ENCODE assay signal across 21 cellular contexts in genomic region chr15:43095708-43096347, GRCh38. TPM values are rescaled to one million over a fixed set of nuclear protein-coding genes. Genes with fewer than 3 reads are reported as not detected.
DNase-seq lines count a peak whose midpoint lies in the region; ATAC-seq, FAIRE-seq and TF ChIP-seq lines count a peak whose summit lies in the region.
"Had no signal": no experiment of that assay in that cellular context is flagged by ENCODE, and none has a peak within 500 bp of the region (broad histone marks: within the 10 kb centered on the region; RNA-seq: fewer than 3 reads in every experiment).

No MANE protein-coding gene starts in this region.

- H3K4me1 ChIP-seq in CD4-positive, alpha-beta memory T cell (ENCODE audit: insufficient read depth, low read length) = peaks cover 2% of the 10 kb centered on the region
- H3K4me1 ChIP-seq in GM23338 (ENCODE audit: insufficient read depth) (no peaks in the 10 kb centered on the region), GM12878 (ENCODE audit: control insufficient read depth, insufficient read depth, low read length) (peaks cover 6% of the 10 kb centered on the region; the same call in 1 of the 2 replicates)

- H4K20me1 ChIP-seq in GM23338 (replicated peaks; ENCODE audit: insufficient read depth) (peaks cover 4% of the 10 kb centered on the region), GM12878 (ENCODE audit: control insufficient read depth, insufficient read depth) (no peaks in the 10 kb centered on the region)

- no peak for DNase-seq in CD4-positive, alpha-beta memory T cell
- no peak for DNase-seq in GM23338 (ENCODE audit: low spot score)
- DNase-seq in GM12878 (ENCODE audit: low read depth, low spot score) = no peak
- peak; percentile 50 for DNase-seq in fibroblast of peridontal ligament (ENCODE audit: extremely low read depth)
- DNase-seq in RCC 7860 (ENCODE audit: low spot score) = no peak
- DNase-seq in NCI-H2171 treated with DMSO at 0.1 percent for 48 hours (lab: John Stamatoyannopoulos, UW) = no peak
- DNase-seq in activated CD4-positive, alpha-beta memory T cell treated with anti-CD3 and anti-CD28 coated beads for 36 hours = no peak
- DNase-seq: activated CD4-positive, alpha-beta T cell treated with anti-CD3 and anti-CD28 coated beads for 1 hour; activated naive CD4-positive, alpha-beta T cell treated with anti-CD3 and anti-CD28 coated beads for 36 hours; dermis blood vessel endothelial cell; DND-41; naive B cell; NCI-H1930; NCI-H510A; posterior cingulate gyrus; sigmoid colon had no signal

- peak overlapping the region in 4 of 7 donors; percentile 23 to 78 (median 50) for H3K27ac Mint-ChIP-seq in CD4-positive, alpha-beta memory T cell
- H3K27ac Mint-ChIP-seq in GM23338 = 0 out of 2 replicates have a peak overlapping the region, but pooled peaks have one; percentile 33
- no peak overlapping the region for H3K27ac Mint-ChIP-seq in activated CD4-positive, alpha-beta memory T cell treated with anti-CD3 and anti-CD28 coated beads for 36 hours
- H3K27ac Mint-ChIP-seq: activated naive CD4-positive, alpha-beta T cell treated with anti-CD3 and anti-CD28 coated beads for 36 hours; type B pancreatic cell had no signal

- peaks cover 12% of the 10 kb centered on the region for H3K36me3 ChIP-seq in CD4-positive, alpha-beta memory T cell (ENCODE audit: insufficient read depth, low read length)
- H3K36me3 ChIP-seq in GM23338 (ENCODE audit: insufficient read depth) = no peaks in the 10 kb centered on the region
- peaks cover 0 to 5% of the 10 kb centered on the region in 2 experiments; a peak in 2 of 4 replicates for H3K36me3 ChIP-seq in GM12878 (ENCODE audit: control insufficient read depth in 2 of 2, insufficient read depth in 2 of 2, low read length in 1 of 2)

- 88% methylated on average over 8 of the region's 8 CpGs for WGBS in GM12878 (ENCODE audit: insufficient coverage, insufficient replicate concordance, low lambda C conversion rate, missing lambda C conversion rate)

- no peak overlapping the region for H3K4me2 ChIP-seq in GM23338
- no peak overlapping the region for H3K4me2 ChIP-seq in GM12878 (ENCODE audit: control insufficient read depth, insufficient read depth)

- TF ChIP-seq CTCF in GM23338 (conservative IDR thresholded peaks at IDR 0.05; ENCODE audit: low read depth in 2 of 2) = no peak
- no peak for TF ChIP-seq CTCF in GM12878 (IDR thresholded peaks at IDR 0.05 in 2 of 3, conservative IDR thresholded peaks at IDR 0.05 in 1 of 3; ENCODE audit: control insufficient read depth in 2 of 3, extremely low read depth in 1 of 3, insufficient read depth in 1 of 3, low read depth in 3 of 3, low read length in 3 of 3)

- peaks cover 34 to 49% of the 10 kb centered on the region in 2 donors for H3K36me3 Mint-ChIP-seq in CD4-positive, alpha-beta memory T cell
- peaks cover 10% of the 10 kb centered on the region for H3K36me3 Mint-ChIP-seq in GM23338 (ENCODE audit: low read depth)
- H3K36me3 Mint-ChIP-seq in activated CD4-positive, alpha-beta memory T cell treated with anti-CD3 and anti-CD28 coated beads for 36 hours = peaks cover 24% of the 10 kb centered on the region

- no peak for TF ChIP-seq POLR2A in GM12878 (IDR thresholded peaks at IDR 0.05; ENCODE audit: low read depth, low read length)

- SMC1A ChIA-PET in GM12878 (lab: Charles Lee; ENCODE audit: uncharacterized antibody, unreplicated experiment) = interaction anchor here (0.6 kb wide), 2 partner anchors 75 to 152 kb away, joined by 3 read pairs; no protein-coding TSS in a partner anchor

- RAD21 ChIA-PET in GM12878 (lab: Charles Lee; ENCODE audit: unreplicated experiment) = interaction anchor here (0.7 kb wide), 1 partner anchor 8 kb away, joined by 3 read pairs; no protein-coding TSS in a partner anchor

- H3F3A ChIP-seq in GM23338 (replicated peaks; ENCODE audit: low read depth) = no peaks in the 10 kb centered on the region

- peaks cover 35 to 63% (median 47%) of the 10 kb centered on the region in 4 donors for H3K4me1 Mint-ChIP-seq in CD4-positive, alpha-beta memory T cell
- H3K4me1 Mint-ChIP-seq in GM23338 = no peaks in the 10 kb centered on the region
- peaks cover 49% of the 10 kb centered on the region for H3K4me1 Mint-ChIP-seq in activated CD4-positive, alpha-beta memory T cell treated with anti-CD3 and anti-CD28 coated beads for 36 hours (ENCODE audit: low read depth)

- H2AFZ ChIP-seq in GM23338 (no peak overlapping the region), GM12878 (ENCODE audit: control insufficient read depth, low read depth, low read length) (no peak overlapping the region)

- ATAC-seq in GM23338 = no peak
- peak; percentile 64 for ATAC-seq in GM12878
- ATAC-seq in GM21381 (IDR thresholded peaks at IDR 0.05; ENCODE audit: unreplicated experiment) = no peak

- no peak for TF ChIP-seq EP300 in GM12878 (IDR thresholded peaks at IDR 0.05; ENCODE audit: borderline replicate concordance in 1 of 2, control insufficient read depth in 1 of 2, low read depth in 2 of 2, low read length in 2 of 2)

- no peak overlapping the region for H3K4me3 Mint-ChIP-seq in CD4-positive, alpha-beta memory T cell
- no peak overlapping the region for H3K4me3 Mint-ChIP-seq in GM23338
- no peak overlapping the region for H3K4me3 Mint-ChIP-seq in activated CD4-positive, alpha-beta memory T cell treated with anti-CD3 and anti-CD28 coated beads for 36 hours
- H3K4me3 Mint-ChIP-seq: activated naive CD4-positive, alpha-beta T cell treated with anti-CD3 and anti-CD28 coated beads for 36 hours; type B pancreatic cell had no signal

- POLR2A ChIA-PET in CD4-positive, alpha-beta memory T cell (lab: Charles Lee; ENCODE audit: partially characterized antibody) = no interaction called here
- POLR2A ChIA-PET in GM12878 (lab: Charles Lee) = no interaction called here
- POLR2A ChIA-PET in activated CD4-positive, alpha-beta memory T cell treated with anti-CD3 and anti-CD28 coated beads for 36 hours (lab: Charles Lee) = interaction anchor here (0.8 kb wide), 1 partner anchor 10 kb away, joined by 3 read pairs; the partner anchor contains the start of gene UBR1

- intact Hi-C loops in CD4-positive, alpha-beta memory T cell (cut with micrococcal nuclease) = no loop called here
- intact Hi-C loops in GM12878 (cut with micrococcal nuclease; ENCODE audit: unreplicated experiment) = no loop called here
- intact Hi-C loops in activated CD4-positive, alpha-beta memory T cell treated with anti-CD3 and anti-CD28 coated beads for 36 hours (cut with micrococcal nuclease) = no loop called here

- in situ Hi-C loops in GM12878 (cut with MboI) = no loop called here

- TF ChIP-seq RAD21 in GM12878 (IDR thresholded peaks at IDR 0.05; ENCODE audit: insufficient read depth, low read depth, low read length) = no peak

- CTCF ChIA-PET in CD4-positive, alpha-beta memory T cell (lab: Charles Lee; ENCODE audit: partially characterized antibody) = interaction anchor here (1.4 kb wide), 1 partner anchor 11 kb away, joined by 4 read pairs; no protein-coding TSS in a partner anchor
- CTCF ChIA-PET in GM12878 (lab: Yijun Ruan, JAX) = interaction anchor here (0.7 to 1.3 kb wide), 3 partner anchors 8 to 109 kb away, joined by 3 to 5 read pairs (median 4); no protein-coding TSS in a partner anchor
- CTCF ChIA-PET in activated CD4-positive, alpha-beta memory T cell treated with anti-CD3 and anti-CD28 coated beads for 36 hours (lab: Charles Lee) = interaction anchor here (0.7 kb wide), 1 partner anchor 190 kb away, joined by 4 read pairs; no protein-coding TSS in a partner anchor

- H3K27me3 ChIP-seq in CD4-positive, alpha-beta memory T cell (ENCODE audit: insufficient read depth, low read length) = no peaks in the 10 kb centered on the region
- no peaks in the 10 kb centered on the region for H3K27me3 ChIP-seq in GM23338 (ENCODE audit: insufficient read depth)
- H3K27me3 ChIP-seq in GM12878 (replicated peaks in 1 of 2; ENCODE audit: control insufficient read depth in 2 of 2, insufficient read depth in 2 of 2, low read length in 1 of 2) = no peaks in the 10 kb centered on the region
- H3K27me3 ChIP-seq: esophagus muscularis mucosa, sigmoid colon had no signal

- BruUV-seq in GM12878 (replicated peaks; lab: Mats Ljungman, UMichigan) = no TSS peak

- FAIRE-seq in GM12878 (lab: Jason Lieb, UNC) (no peak), RCC 7860 (lab: Jason Lieb, UNC) (no peak)
- FAIRE-seq: keratinocyte had no signal

- H3K27me3 Mint-ChIP-seq in CD4-positive, alpha-beta memory T cell = no peaks in the 10 kb centered on the region
- peaks cover 3% of the 10 kb centered on the region for H3K27me3 Mint-ChIP-seq in GM23338 (ENCODE audit: insufficient read depth, low read depth, poor library complexity)
- no peaks in the 10 kb centered on the region for H3K27me3 Mint-ChIP-seq in activated CD4-positive, alpha-beta memory T cell treated with anti-CD3 and anti-CD28 coated beads for 36 hours
- H3K27me3 Mint-ChIP-seq: brain, naive B cell, type B pancreatic cell had no signal

- no peaks in the 10 kb centered on the region for H3K9me2 ChIP-seq in GM23338 (ENCODE audit: insufficient read depth)

- peaks cover 88% of the 10 kb centered on the region for H3K79me2 ChIP-seq in GM23338 (replicated peaks; ENCODE audit: insufficient read depth)
- H3K79me2 ChIP-seq in GM12878 (ENCODE audit: control insufficient read depth, insufficient read depth, low read length) = peaks cover 15% of the 10 kb centered on the region

- H3K27ac ChIP-seq in CD4-positive, alpha-beta memory T cell (ENCODE audit: low read depth, low read length) = no peak overlapping the region
- no peak overlapping the region for H3K27ac ChIP-seq in GM23338 (ENCODE audit: low read depth)
- no peak overlapping the region for H3K27ac ChIP-seq in GM12878 (ENCODE audit: control insufficient read depth, insufficient read depth)
- H3K27ac ChIP-seq: esophagus muscularis mucosa, sigmoid colon had no signal

- H3K9ac ChIP-seq in GM12878 (ENCODE audit: control insufficient read depth, insufficient read depth, low read length) = no peak overlapping the region

- H3K9me3 Mint-ChIP-seq in CD4-positive, alpha-beta memory T cell = no peaks in the 10 kb centered on the region
- H3K9me3 Mint-ChIP-seq in GM23338 = no peaks in the 10 kb centered on the region
- no peaks in the 10 kb centered on the region for H3K9me3 Mint-ChIP-seq in activated CD4-positive, alpha-beta memory T cell treated with anti-CD3 and anti-CD28 coated beads for 36 hours
- H3K9me3 Mint-ChIP-seq: activated naive CD4-positive, alpha-beta T cell treated with anti-CD3 and anti-CD28 coated beads for 36 hours; naive B cell had no signal

- no peak overlapping the region for H3K4me3 ChIP-seq in CD4-positive, alpha-beta memory T cell (ENCODE audit: low read length in 2 of 2)
- no peak overlapping the region for H3K4me3 ChIP-seq in GM23338
- H3K4me3 ChIP-seq in GM12878 = no peak overlapping the region
- H3K4me3 ChIP-seq: esophagus muscularis mucosa, sigmoid colon had no signal

- H3K9me3 ChIP-seq in CD4-positive, alpha-beta memory T cell (ENCODE audit: control insufficient read depth in 1 of 2, low read length in 2 of 2) = no peaks in the 10 kb centered on the region
- no peaks in the 10 kb centered on the region for H3K9me3 ChIP-seq in GM12878 (replicated peaks; ENCODE audit: control insufficient read depth, insufficient read depth, low read length)
- H3K9me3 ChIP-seq: esophagus muscularis mucosa, sigmoid colon had no signal

RNA-seq across cellular contexts. Expression of gene UBR1, which starts 10.0 kb away (rescaled TPM):
- 10 to 100 TPM; 48.5 to 50.6 TPM for total RNA-seq in CD4-positive, alpha-beta memory T cell
- polyA plus RNA-seq in CD4-positive, alpha-beta memory T cell = 10 to 100 TPM; 12.9 to 19.0 TPM
- 16.2 and 19.6 TPM in 2 replicates for total RNA-seq in GM23338 (2014; rRNA removed; shearing (Covaris generic))
- 12.4 and 17.2 TPM in 2 replicates for polyA plus RNA-seq in GM23338 (2016; fragmentation: Nextera tagmentation; extraction: Ambion mirVana)
- total RNA-seq in GM12878 (2013; cell fraction: nucleolus; rRNA removed) = 132 and 148 TPM in 2 replicates
- 17.9 and 20.8 TPM in 2 replicates for total RNA-seq in GM12878 (2014; rRNA removed)
- total RNA-seq in GM12878 (2014; rRNA removed; fragmentation: Illumina TruSeq; extraction: Trizol) = 25.5 and 27.5 TPM in 2 replicates
- 17.2 and 20.6 TPM in 2 replicates for total RNA-seq in GM12878 (2021)
- polyA plus RNA-seq in GM12878 (2011; ENCODE audit: low read depth) = 8.3 TPM
- polyA plus RNA-seq in GM12878 (2011; rRNA removed) = 15.4 and 21.8 TPM in 2 replicates
- polyA plus RNA-seq in GM12878 (2011; cell fraction: cytosol; rRNA removed) = 5.7 and 7.3 TPM in 2 replicates
- polyA plus RNA-seq in GM12878 (2011; cell fraction: nucleus; rRNA removed) = 10.7 and 11.8 TPM in 2 replicates
- polyA plus RNA-seq in GM12878 (2012) = 7.8 and 8.2 TPM in 2 replicates
- 14.9 and 17.5 TPM in 2 replicates for polyA plus RNA-seq in GM12878 (2014; fragmentation: Illumina TruSeq; extraction: Trizol)
- polyA plus RNA-seq in GM12878 (2014; fragmentation: Nextera tagmentation; extraction: Ambion mirVana) = 1 to 10 TPM; 4.5 to 5.5 TPM
- polyA plus RNA-seq in GM12878 (2014; rRNA removed) = 9.3 and 9.7 TPM in 2 replicates
- polyA plus RNA-seq in GM12878 (2016; fragmentation: Nextera tagmentation; extraction: Ambion mirVana) = 10 to 100 TPM; 22.5 TPM
- polyA minus RNA-seq in GM12878 (2011; rRNA and poly(A)+ RNA removed) = 24.8 and 37.7 TPM in 2 replicates
- polyA minus RNA-seq in GM12878 (2011; cell fraction: cytosol; rRNA and poly(A)+ RNA removed) = 13.4 and 13.5 TPM in 2 replicates
- polyA minus RNA-seq in GM12878 (2011; cell fraction: nucleus; rRNA and poly(A)+ RNA removed) = 25.5 and 33.8 TPM in 2 replicates
- 10 to 100 TPM; 24.5 to 29.7 TPM for total RNA-seq in activated CD4-positive, alpha-beta memory T cell treated with anti-CD3 and anti-CD28 coated beads for 36 hours

RNA-seq across cellular contexts. Expression of gene TMEM62, which starts 37.6 kb away (rescaled TPM):
- 10 to 100 TPM; 14.3 to 17.4 TPM for total RNA-seq in CD4-positive, alpha-beta memory T cell
- polyA plus RNA-seq in CD4-positive, alpha-beta memory T cell = 10 to 100 TPM in 1 of 2 donors, 1 to 10 TPM in 1; 3.2 to 10.0 TPM
- total RNA-seq in GM23338 (2014; rRNA removed; shearing (Covaris generic)) = 14.3 and 16.5 TPM in 2 replicates
- polyA plus RNA-seq in GM23338 (2016; fragmentation: Nextera tagmentation; extraction: Ambion mirVana) (2.2 and 3.4 TPM in 2 replicates), GM12878 (2011; rRNA removed) (15.7 and 19.1 TPM in 2 replicates), GM12878 (2014; fragmentation: Illumina TruSeq; extraction: Trizol) (19.1 and 20.3 TPM in 2 replicates), GM12878 (2014; fragmentation: Nextera tagmentation; extraction: Ambion mirVana) (1 to 10 TPM; 7.0 to 9.7 TPM), GM12878 (2014; rRNA removed) (14.1 and 15.6 TPM in 2 replicates), GM12878 (2016; fragmentation: Nextera tagmentation; extraction: Ambion mirVana) (10 to 100 TPM; 11.6 to 12.5 TPM)
- 116 and 118 TPM in 2 replicates for total RNA-seq in GM12878 (2013; cell fraction: nucleolus; rRNA removed)
- total RNA-seq in GM12878 (2014; rRNA removed) (26.6 and 26.8 TPM in 2 replicates), GM12878 (2014; rRNA removed; fragmentation: Illumina TruSeq; extraction: Trizol) (23.6 and 24.1 TPM in 2 replicates), GM12878 (2021) (15.8 and 18.3 TPM in 2 replicates)
- 9.0 TPM for polyA plus RNA-seq in GM12878 (2011; ENCODE audit: low read depth)
- polyA plus RNA-seq in GM12878 (2011; cell fraction: cytosol; rRNA removed) = 8.2 and 10.7 TPM in 2 replicates
- 25.3 and 29.7 TPM in 2 replicates for polyA plus RNA-seq in GM12878 (2011; cell fraction: nucleus; rRNA removed)
- 7.7 and 12.4 TPM in 2 replicates for polyA plus RNA-seq in GM12878 (2012)
- 14.3 and 14.6 TPM in 2 replicates for polyA minus RNA-seq in GM12878 (2011; rRNA and poly(A)+ RNA removed)
- polyA minus RNA-seq in GM12878 (2011; cell fraction: cytosol; rRNA and poly(A)+ RNA removed) = 4.0 and 5.9 TPM in 2 replicates
- polyA minus RNA-seq in GM12878 (2011; cell fraction: nucleus; rRNA and poly(A)+ RNA removed) = 16.1 and 34.2 TPM in 2 replicates
- total RNA-seq in activated CD4-positive, alpha-beta memory T cell treated with anti-CD3 and anti-CD28 coated beads for 36 hours = 10 to 100 TPM; 11.3 to 12.7 TPM
